ENCODE assay signal across 25 cellular contexts in the genomic region with DNA sequence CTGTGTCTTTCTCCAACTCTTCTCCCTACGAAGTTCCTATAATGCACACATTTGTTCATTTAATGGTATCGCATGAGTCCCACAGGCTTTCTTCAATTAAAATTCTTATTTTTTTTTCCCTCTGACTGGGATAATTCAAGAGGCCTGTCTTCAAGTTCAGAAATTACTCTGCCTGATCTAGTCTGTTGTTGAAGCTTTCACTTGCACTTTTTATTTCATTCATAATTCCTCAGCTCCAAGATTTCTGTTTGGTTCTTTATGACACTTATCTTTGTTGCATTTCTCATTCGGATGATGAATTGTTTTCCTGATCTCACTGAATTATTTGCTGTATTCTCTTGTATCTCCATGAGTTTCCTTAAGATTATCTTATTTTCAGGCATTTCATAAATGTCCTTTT.
"Had no signal": no experiment of that assay in that cellular context is flagged by ENCODE, and none has a peak within 500 bp of the region (broad histone marks: within the 10 kb centered on the region; RNA-seq: fewer than 3 reads in every experiment).

No MANE protein-coding gene starts in this region.

- H3K79me2 ChIP-seq: hepatocyte had no signal

- H3K27me3 ChIP-seq: dorsolateral prefrontal cortex, esophagus muscularis mucosa, foreskin keratinocyte, gastroesophageal sphincter, heart left ventricle, hepatocyte had no signal

- H3K36me3 ChIP-seq: heart left ventricle, lower lobe of right lung had no signal

- ATAC-seq: foreskin keratinocyte, gastroesophageal sphincter, heart left ventricle, left colon, left lobe of liver, lower lobe of right lung, mucosa of descending colon had no signal

- H2AFZ ChIP-seq: hepatocyte had no signal

- H3K4me1 Mint-ChIP-seq: immature natural killer cell, mesothelial cell of epicardium had no signal

- FAIRE-seq: colon, frontal cortex, kidney had no signal

- H3K4me3 Mint-ChIP-seq: immature natural killer cell, mesothelial cell of epicardium, naive B cell had no signal

- DNase-seq: dermis blood vessel endothelial cell; dorsolateral prefrontal cortex; effector CD4-positive, alpha-beta T cell; effector memory CD4-positive, alpha-beta T cell; foreskin keratinocyte; heart left ventricle; hypothalamus; immature natural killer cell; islet precursor cell; kidney; kidney glomerular epithelial cell; left colon; left ventricle myocardium inferior; lower lobe of right lung; mesenchymal stem cell; mucosa of descending colon; naive B cell had no signal

- H3K4me3 ChIP-seq: coronary artery, dorsolateral prefrontal cortex, esophagus muscularis mucosa, gastroesophageal sphincter, heart left ventricle, hepatocyte, left ventricle myocardium inferior, lower lobe of right lung, mucosa of descending colon had no signal

- H3K27me3 Mint-ChIP-seq: naive B cell had no signal

- H3K27ac Mint-ChIP-seq: immature natural killer cell, mesothelial cell of epicardium, naive B cell had no signal

- H3K4me2 ChIP-seq: hepatocyte had no signal

- H3K27ac ChIP-seq: coronary artery, dorsolateral prefrontal cortex, esophagus muscularis mucosa, foreskin keratinocyte, gastroesophageal sphincter, heart left ventricle, hepatocyte, left ventricle myocardium inferior, lower lobe of right lung had no signal

- H3K4me1 ChIP-seq: esophagus muscularis mucosa, foreskin keratinocyte, gastroesophageal sphincter, lower lobe of right lung had no signal
